ENCODE assay signal across 9 cellular contexts in the genomic region with DNA sequence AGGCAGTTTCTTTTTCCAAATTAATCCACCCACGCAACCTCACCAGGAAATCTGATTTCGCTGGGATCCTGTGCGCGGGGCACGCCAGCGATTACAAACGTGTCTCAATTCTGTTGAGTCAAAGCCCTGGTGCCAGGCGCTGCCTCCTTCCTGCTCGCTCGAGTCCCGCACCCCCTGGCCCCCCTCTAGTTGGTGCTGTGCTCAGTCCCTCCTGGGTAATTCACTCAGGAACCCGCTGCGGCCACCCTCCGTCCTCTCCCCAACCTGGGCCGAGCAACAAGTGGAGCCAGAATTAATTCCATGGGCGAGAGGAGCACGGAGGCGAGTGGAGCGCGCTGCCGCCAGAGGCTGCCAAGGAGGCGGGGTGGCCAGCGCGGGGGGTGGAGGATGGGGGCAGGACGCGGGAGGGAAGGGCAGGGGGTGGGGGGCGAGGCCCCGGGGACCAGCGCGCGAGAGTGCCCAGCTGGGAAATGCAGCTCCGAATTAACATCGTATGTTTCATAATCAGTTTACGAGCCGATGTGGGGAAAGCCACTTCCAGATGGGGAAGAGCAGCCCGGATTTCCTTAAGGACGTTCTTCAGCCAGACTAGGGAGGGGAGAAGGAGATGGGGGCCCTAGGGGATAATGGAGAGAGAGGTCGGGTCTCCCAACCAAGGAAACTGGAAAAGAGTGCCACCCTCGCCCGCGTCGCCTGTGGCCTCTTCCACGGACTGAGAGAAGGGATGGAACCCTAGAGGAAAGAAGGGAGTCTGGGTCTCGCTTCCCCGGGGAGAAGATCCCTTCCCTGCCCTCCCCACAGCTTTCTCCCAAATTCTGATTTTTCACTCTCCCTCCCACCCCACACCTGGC. TPM values are rescaled to one million over a fixed set of nuclear protein-coding genes. Genes with fewer than 3 reads are reported as not detected.
DNase-seq lines count a peak whose midpoint lies in the region; ATAC-seq and TF ChIP-seq lines count a peak whose summit lies in the region.
"Had no signal": no experiment of that assay in that cellular context is flagged by ENCODE, and none has a peak within 500 bp of the region (broad histone marks: within the 10 kb centered on the region; RNA-seq: fewer than 3 reads in every experiment).

No MANE protein-coding gene starts in this region.

- no peaks in the 10 kb centered on the region for H3K4me1 Mint-ChIP-seq in T-helper 2 cell treated with Interferon-gamma antibody and Interleukin-4, amounts not matched to agents 5 μg/mL and 100 μg/mL, for 36 hours (ENCODE audit: low read depth)

- H3K4me3 Mint-ChIP-seq in T-helper 2 cell treated with Interferon-gamma antibody and Interleukin-4, amounts not matched to agents 5 μg/mL and 100 μg/mL, for 36 hours = no peak overlapping the region
- H3K4me3 Mint-ChIP-seq: T-helper 17 cell had no signal

- H3K27me3 ChIP-seq in WERI-Rb-1 (ENCODE audit: insufficient read depth, low read depth, severe bottlenecking) (peaks cover 55% of the 10 kb centered on the region), heart right ventricle (peaks cover 0 to 83% (median 49%) of the 10 kb centered on the region in 7 donors), prostate gland (replicated peaks; ENCODE audit: insufficient read depth) (peaks cover 11% of the 10 kb centered on the region), aorta (ENCODE audit: control insufficient read depth in 1 of 2, insufficient read depth in 2 of 2, low read length in 1 of 2) (peaks cover 0 to 1% of the 10 kb centered on the region in 2 donors)

- no peaks in the 10 kb centered on the region for H3K36me3 Mint-ChIP-seq in T-helper 2 cell treated with Interferon-gamma antibody and Interleukin-4, amounts not matched to agents 5 μg/mL and 100 μg/mL, for 36 hours (ENCODE audit: low read depth)

- ATAC-seq in heart right ventricle (peak in 2 of 8 donors; percentile 20 to 34), aorta (ENCODE audit: low FRiP score) (no peak)
- ATAC-seq: T-helper 17 cell had no signal

- no peak for TF ChIP-seq POLR2A in prostate gland (IDR thresholded peaks at IDR 0.05)

- intact Hi-C loops in heart right ventricle (cut with DNase I) (loop anchor here in 6 of 10 donors (5.0 to 10.0 kb wide), 6 partner anchors 244 to 771 kb away; no protein-coding TSS in a partner anchor), prostate gland (cut with DNase I) (loop anchor here (5.0 to 10.0 kb wide), 4 partner anchors 529 to 1356 kb away; a partner anchor contains a TSS), aorta (cut with DNase I) (loop anchor here in 1 of 2 donors (10.0 kb wide), 1 partner anchor 1014 kb away; no protein-coding TSS in a partner anchor)

- H3K9me3 ChIP-seq in WERI-Rb-1 (ENCODE audit: severe bottlenecking) (no peaks in the 10 kb centered on the region), heart right ventricle (no peaks in the 10 kb centered on the region), prostate gland (no peaks in the 10 kb centered on the region), aorta (ENCODE audit: control insufficient read depth, low read length) (no peaks in the 10 kb centered on the region)

- H3K27ac ChIP-seq in WERI-Rb-1 = no peak overlapping the region
- no peak overlapping the region for H3K27ac ChIP-seq in heart right ventricle
- H3K27ac ChIP-seq in prostate gland = peak overlapping the region in 1 of 2 donors; percentile 53
- H3K27ac ChIP-seq in aorta (ENCODE audit: low read depth in 1 of 2, low read length in 2 of 2) = no peak overlapping the region

- peak overlapping the region; percentile 46 for H3K4me3 ChIP-seq in WERI-Rb-1 (ENCODE audit: low read depth, low read length)
- H3K4me3 ChIP-seq in heart right ventricle = peak overlapping the region; percentile 21 to 51 (median 44)
- H3K4me3 ChIP-seq in prostate gland = peak overlapping the region; percentile 26 to 32
- no peak overlapping the region for H3K4me3 ChIP-seq in aorta (ENCODE audit: low read length in 2 of 2)

- H3K36me3 ChIP-seq in WERI-Rb-1 (no peaks in the 10 kb centered on the region), heart right ventricle (no peaks in the 10 kb centered on the region), prostate gland (no peaks in the 10 kb centered on the region), aorta (ENCODE audit: control insufficient read depth in 1 of 2, insufficient read depth in 2 of 2, low read length in 1 of 2) (no peaks in the 10 kb centered on the region)

- peak; percentile 86 for DNase-seq in EL
- DNase-seq in WERI-Rb-1 = peak; percentile 26
- peak in 1 of 2 donors; percentile 26 for DNase-seq in heart right ventricle
- DNase-seq in prostate gland (ENCODE audit: low spot score) = no peak
- DNase-seq in GM13977 (ENCODE audit: low spot score) = no peak
- DNase-seq in T-helper 2 cell treated with Interferon-gamma antibody and Interleukin-4, amounts not matched to agents 5 μg/mL and 100 μg/mL, for 36 hours (ENCODE audit: low spot score) = no peak
- DNase-seq in dermis blood vessel endothelial cell = no peak
- no peak for DNase-seq in aorta
- DNase-seq: T-helper 17 cell had no signal

- 6% methylated on average over 45 of the region's 45 CpGs for WGBS in heart right ventricle, 2 donors
- WGBS in prostate gland = 6% methylated on average over 45 of the region's 45 CpGs
- WGBS in aorta, 2 donors = 3 to 4% methylated on average over 41 to 45 of the region's 45 CpGs

- H3K27me3 Mint-ChIP-seq in T-helper 2 cell treated with Interferon-gamma antibody and Interleukin-4, amounts not matched to agents 5 μg/mL and 100 μg/mL, for 36 hours (ENCODE audit: low read depth) = peaks cover 71% of the 10 kb centered on the region

- in situ Hi-C loops in GM13977 (cut with MboI; ENCODE audit: low pct_unique_long_range_greater_than_20kb, low sequenced_read_pairs, unreplicated experiment) = loop anchor here (10.0 kb wide), 1 partner anchor 264 kb away; no protein-coding TSS in a partner anchor

- H3K4me1 ChIP-seq in heart right ventricle (peaks cover 0 to 37% (median 16%) of the 10 kb centered on the region in 9 donors), prostate gland (replicated peaks) (no peaks in the 10 kb centered on the region), aorta (ENCODE audit: control insufficient read depth in 1 of 2, insufficient read depth in 2 of 2, low read length in 2 of 2) (no peaks in the 10 kb centered on the region)

- no peak for TF ChIP-seq CTCF in WERI-Rb-1 (IDR thresholded peaks at IDR 0.05; ENCODE audit: low read depth, low read length)
- TF ChIP-seq CTCF in heart right ventricle (IDR thresholded peaks at IDR 0.05) = no peak
- no peak for TF ChIP-seq CTCF in prostate gland (IDR thresholded peaks at IDR 0.05)
- TF ChIP-seq CTCF in GM13977 (IDR thresholded peaks at IDR 0.05; ENCODE audit: extremely low read depth, insufficient read depth, missing control alignments) = no peak

- no peaks in the 10 kb centered on the region for H3K9me3 Mint-ChIP-seq in T-helper 2 cell treated with Interferon-gamma antibody and Interleukin-4, amounts not matched to agents 5 μg/mL and 100 μg/mL, for 36 hours

- no peak overlapping the region for H3K27ac Mint-ChIP-seq in T-helper 2 cell treated with Interferon-gamma antibody and Interleukin-4, amounts not matched to agents 5 μg/mL and 100 μg/mL, for 36 hours
- H3K27ac Mint-ChIP-seq: T-helper 17 cell had no signal

RNA-seq across cellular contexts. Expression of a gene that starts 5.8 kb away (rescaled TPM):
- total RNA-seq in heart right ventricle = 1 to 10 TPM; 2.6 to 5.9 (median 3.2) TPM
- polyA plus RNA-seq in heart right ventricle = 1 to 10 TPM in 1 of 2 donors, under 1 TPM in 1; 0.33 to 1.2 TPM
- 10 to 100 TPM in 1 of 2 donors, 1 to 10 TPM in 1; 9.5 to 14.3 TPM for total RNA-seq in prostate gland
- 2.0 and 2.6 TPM in 2 replicates for total RNA-seq in dermis blood vessel endothelial cell
- 10 to 100 TPM in 1 of 2 donors, under 1 TPM in 1; 0.52 to 10.6 TPM for total RNA-seq in aorta
- under 1 TPM; 0.13 to 0.33 TPM for polyA plus RNA-seq in aorta
- total RNA-seq: T-helper 17 cell had no signal

Comparison
In these comparisons a context has a peak if more than half of its experiments do, and no peak if none do; other contexts are left out.
1. DNase-seq: peak in EL (single experiment) and WERI-Rb-1 (single experiment); none in prostate gland (single experiment), GM13977 (single experiment), T-helper 2 cell treated with Interferon-gamma antibody and Interleukin-4, amounts not matched to agents 5 μg/mL and 100 μg/mL, for 36 hours (single experiment), dermis blood vessel endothelial cell (single experiment) and aorta (0 of 2).
2. H3K4me3 ChIP-seq: peak in WERI-Rb-1 (single experiment), heart right ventricle (10 of 10) and prostate gland (2 of 2); none in aorta (0 of 2).